ENCODE assay signal across 17 cellular contexts in genomic region chr17:46201491-46201890, GRCh38. TPM values are rescaled to one million over a fixed set of nuclear protein-coding genes. Genes with fewer than 3 reads are reported as not detected.
DNase-seq lines count a peak whose midpoint lies in the region; FAIRE-seq and TF ChIP-seq lines count a peak whose summit lies in the region.
"Had no signal": no experiment of that assay in that cellular context is flagged by ENCODE, and none has a peak within 500 bp of the region (broad histone marks: within the 10 kb centered on the region; RNA-seq: fewer than 3 reads in every experiment).

No MANE protein-coding gene starts in this region.

- H3K14ac ChIP-seq in trophoblast cell (ENCODE audit: low read length) = no peak overlapping the region

- H4K8ac ChIP-seq in trophoblast cell (ENCODE audit: low read depth, low read length) = no peak overlapping the region

- H2AK5ac ChIP-seq in trophoblast cell (ENCODE audit: low read length) = no peak overlapping the region

- POLR2A ChIA-PET in HEK293 (lab: Yijun Ruan, JAX) = interaction anchor here (0.5 kb wide), 1 partner anchor 15 kb away, joined by 4 read pairs; no protein-coding TSS in a partner anchor

- no peak overlapping the region for H3K23ac ChIP-seq in trophoblast cell (ENCODE audit: low read length)

- H4K20me1 ChIP-seq in astrocyte (ENCODE audit: insufficient read depth, low read length) (peaks cover 36% of the 10 kb centered on the region), hepatocyte (ENCODE audit: insufficient read depth, poor library complexity, severe bottlenecking) (peaks cover 15% of the 10 kb centered on the region)

- no peaks in the 10 kb centered on the region for H3K27me3 Mint-ChIP-seq in astrocyte (ENCODE audit: low read depth, unreplicated experiment)
- H3K27me3 Mint-ChIP-seq: B cell had no signal

- H3K9me3 Mint-ChIP-seq in astrocyte (ENCODE audit: unreplicated experiment) = peaks cover 5% of the 10 kb centered on the region
- H3K9me3 Mint-ChIP-seq: CD8-positive, alpha-beta T cell had no signal

- H3K4me1 Mint-ChIP-seq in astrocyte (ENCODE audit: low read depth, unreplicated experiment) = peaks cover 13% of the 10 kb centered on the region

- H3K4me1 ChIP-seq in HEK293 (ENCODE audit: control insufficient read depth, insufficient read depth, low read length) = no peaks in the 10 kb centered on the region
- peaks cover 3% of the 10 kb centered on the region for H3K4me1 ChIP-seq in astrocyte (ENCODE audit: insufficient read depth, low read length)
- H3K4me1 ChIP-seq in hepatocyte (ENCODE audit: insufficient read depth) = peaks cover 24% of the 10 kb centered on the region
- H3K4me1 ChIP-seq in trophoblast cell (ENCODE audit: control insufficient read depth in 1 of 2, insufficient read depth in 2 of 2, low read length in 2 of 2) = no peaks in the 10 kb centered on the region
- H3K4me1 ChIP-seq: HAP-1 had no signal

- H4K91ac ChIP-seq in trophoblast cell (ENCODE audit: low read depth, low read length) = no peak overlapping the region

- H3K4me2 ChIP-seq in astrocyte (ENCODE audit: low read length) (no peak overlapping the region), hepatocyte (peak overlapping the region; percentile 66), trophoblast cell (ENCODE audit: low read length) (no peak overlapping the region)
- H3K4me2 ChIP-seq: BLaER1 treated with 17β-estradiol and CSF1 and Interleukin-3, amounts not matched to agents 10 nM and 100 nM had no signal

- H2BK12ac ChIP-seq in trophoblast cell (ENCODE audit: low read length) = no peak overlapping the region

- H3K79me1 ChIP-seq in trophoblast cell (ENCODE audit: low read length) = no peaks in the 10 kb centered on the region

- H3K9me2 ChIP-seq in hepatocyte (replicated peaks; ENCODE audit: insufficient read depth) = no peaks in the 10 kb centered on the region

- H3K36me3 ChIP-seq in HEK293 (ENCODE audit: control insufficient read depth in 2 of 2, insufficient read depth in 1 of 2, low read length in 2 of 2) (peaks cover 22 to 38% of the 10 kb centered on the region in 2 experiments; a peak in 2 of 3 replicates), astrocyte (ENCODE audit: insufficient read depth, low read length) (no peaks in the 10 kb centered on the region), hepatocyte (replicated peaks; ENCODE audit: insufficient read depth, low read depth) (no peaks in the 10 kb centered on the region), trophoblast cell (ENCODE audit: control insufficient read depth in 1 of 2, insufficient read depth in 2 of 2, low read length in 2 of 2) (peaks cover 0 to 3% of the 10 kb centered on the region in 2 experiments)
- H3K36me3 ChIP-seq: HAP-1 had no signal

- H3K27me3 ChIP-seq in astrocyte (ENCODE audit: insufficient read depth, low read length) = no peaks in the 10 kb centered on the region
- H3K27me3 ChIP-seq in hepatocyte = no peaks in the 10 kb centered on the region
- no peaks in the 10 kb centered on the region for H3K27me3 ChIP-seq in trophoblast cell (ENCODE audit: insufficient read depth, low read length)
- H3K27me3 ChIP-seq: BLaER1 treated with 17β-estradiol and CSF1 and Interleukin-3, amounts not matched to agents 10 nM and 100 nM had no signal

- H2AFZ ChIP-seq in astrocyte (ENCODE audit: low read depth, low read length) = no peak overlapping the region
- no peak overlapping the region for H2AFZ ChIP-seq in hepatocyte
- no peak overlapping the region for H2AFZ ChIP-seq in trophoblast cell (ENCODE audit: insufficient read depth, low read length, poor library complexity)

- H3K79me2 ChIP-seq in astrocyte (ENCODE audit: insufficient read depth, low read length) (peaks cover 76% of the 10 kb centered on the region), hepatocyte (peaks cover 97% of the 10 kb centered on the region), trophoblast cell (ENCODE audit: control insufficient read depth, insufficient read depth, low read length, poor library complexity) (peaks cover 8% of the 10 kb centered on the region)

- WGBS in hepatocyte (ENCODE audit: low lambda C conversion rate, missing lambda C conversion rate) = 96% methylated on average over 3 of the region's 3 CpGs
- WGBS in trophoblast cell (ENCODE audit: extremely low coverage, insufficient coverage, insufficient read length) = no CpG with 5 or more reads among the region's 3 CpGs

- H3K4me3 Mint-ChIP-seq in astrocyte (ENCODE audit: unreplicated experiment) = peak overlapping the region; percentile 24
- H3K4me3 Mint-ChIP-seq: B cell; CD8-positive, alpha-beta T cell had no signal

- H2BK5ac ChIP-seq in trophoblast cell (ENCODE audit: low read depth, low read length, poor library complexity) = no peak overlapping the region

- no peak for FAIRE-seq in astrocyte (lab: Jason Lieb, UNC)
- FAIRE-seq: G401.6, GM12891, GM19239 had no signal

- peaks cover 22% of the 10 kb centered on the region for H3K36me3 Mint-ChIP-seq in astrocyte (ENCODE audit: low read depth, unreplicated experiment)

- H2BK120ac ChIP-seq in trophoblast cell (ENCODE audit: insufficient read depth, low read length, poor library complexity) = no peak overlapping the region

- H3K9ac ChIP-seq in astrocyte (ENCODE audit: low read length) (no peak overlapping the region), trophoblast cell (ENCODE audit: low read length) (no peak overlapping the region)
- H3K9ac ChIP-seq: BLaER1 treated with 17β-estradiol and CSF1 and Interleukin-3, amounts not matched to agents 10 nM and 100 nM had no signal

- H4K12ac ChIP-seq in trophoblast cell (ENCODE audit: low read depth, low read length) = no peak overlapping the region

- no peak for DNase-seq in astrocyte (ENCODE audit: low read depth)
- no peak for DNase-seq in hepatocyte (ENCODE audit: low spot score)
- DNase-seq in trophoblast cell = no peak
- no peak for DNase-seq in SKM-1 treated with dmso at 0.1 percent for 144 hours (lab: John Stamatoyannopoulos, UW; ENCODE audit: unreplicated experiment)
- no peak for DNase-seq in NCI-H774 (lab: John Stamatoyannopoulos, UW)
- no peak for DNase-seq in NCI-H524 treated with DMSO at 0.1 percent for 48 hours (lab: John Stamatoyannopoulos, UW)
- DNase-seq: CD8-positive, alpha-beta T cell; DMS 273 treated with DMSO at 0.1 percent for 48 hours; IMR-90 had no signal

- peaks cover 5% of the 10 kb centered on the region for H3K9me3 ChIP-seq in HEK293 (ENCODE audit: control insufficient read depth, insufficient read depth, low read depth, low read length)
- H3K9me3 ChIP-seq in astrocyte (ENCODE audit: insufficient read depth, low read depth, low read length) = no peaks in the 10 kb centered on the region
- no peaks in the 10 kb centered on the region for H3K9me3 ChIP-seq in hepatocyte (ENCODE audit: low read depth)
- peaks cover 2% of the 10 kb centered on the region for H3K9me3 ChIP-seq in trophoblast cell (ENCODE audit: insufficient read depth, low read depth, low read length)
- H3K9me3 ChIP-seq: HAP-1 had no signal

- no peak overlapping the region for H3K27ac Mint-ChIP-seq in astrocyte (ENCODE audit: unreplicated experiment)
- H3K27ac Mint-ChIP-seq: B cell; CD8-positive, alpha-beta T cell had no signal

- peak overlapping the region; percentile 64 for H3K4ac ChIP-seq in trophoblast cell (ENCODE audit: low read depth, low read length)

- no peak overlapping the region for H3K27ac ChIP-seq in HEK293 (ENCODE audit: extremely low read depth, low read depth, low read length)
- H3K27ac ChIP-seq in astrocyte (ENCODE audit: low read depth, low read length) = no peak overlapping the region
- H3K27ac ChIP-seq in hepatocyte = peak overlapping the region; percentile 70
- H3K27ac ChIP-seq in trophoblast cell (ENCODE audit: low read depth, low read length) = no peak overlapping the region
- H3K27ac ChIP-seq: BLaER1 treated with 17β-estradiol and CSF1 and Interleukin-3, amounts not matched to agents 10 nM and 100 nM; HL-60 had no signal

- peak overlapping the region; percentile 49 for H3K18ac ChIP-seq in trophoblast cell (ENCODE audit: low read length)

- H3K4me3 ChIP-seq in HEK293 (ENCODE audit: low read depth, low read length) = no peak overlapping the region
- H3K4me3 ChIP-seq in astrocyte (ENCODE audit: insufficient read depth, low read depth, low read length) = no peak overlapping the region
- no peak overlapping the region for H3K4me3 ChIP-seq in hepatocyte
- no peak overlapping the region for H3K4me3 ChIP-seq in trophoblast cell (ENCODE audit: low read depth, low read length)
- H3K4me3 ChIP-seq: BLaER1 treated with 17β-estradiol and CSF1 and Interleukin-3, amounts not matched to agents 10 nM and 100 nM; HAP-1 had no signal

- no peak for TF ChIP-seq CTCF in HEK293 (tag by site-specific recombination; IDR thresholded peaks at IDR 0.05)
- TF ChIP-seq CTCF in astrocyte (IDR thresholded peaks at IDR 0.05; ENCODE audit: insufficient read depth, low read depth, low read length) = no peak
- TF ChIP-seq CTCF in hepatocyte (IDR thresholded peaks at IDR 0.05; ENCODE audit: poor library complexity) = no peak

- CTCF ChIA-PET in HEK293 (lab: Yijun Ruan, JAX) = interaction anchor here (0.6 to 8.0 kb wide), 7 partner anchors 8 to 198 kb away, joined by 3 to 96 read pairs (median 4); partner anchors contain the start of gene KANSL1

TF ChIP-seq in HEK293, 187 proteins besides CTCF, POLR2A, EP300 and RAD21:
- TF ChIP-seq ZNF121 (tag by site-specific recombination; IDR thresholded peaks at IDR 0.05) (peak; percentile 89), OVOL3 (tag by site-specific recombination; IDR thresholded peaks at IDR 0.05) (no peak), YY1 (tag by site-specific recombination; IDR thresholded peaks at IDR 0.05) (no peak), ZNF645 (tag by site-specific recombination; IDR thresholded peaks at IDR 0.05) (no peak), ZBTB8A (tag by site-specific recombination; IDR thresholded peaks at IDR 0.05) (no peak)

RNA-seq across cellular contexts. Expression of gene KANSL1, which starts 8.3 kb away (rescaled TPM):
- total RNA-seq in astrocyte (97.1 and 99.8 TPM in 2 replicates), hepatocyte (68.2 and 84.3 TPM in 2 replicates)
- polyA plus RNA-seq in hepatocyte = 32.6 and 37.3 TPM in 2 replicates
- 34.1 and 34.6 TPM in 2 replicates for polyA plus RNA-seq in trophoblast cell (2013)
